In the genomic region with DNA sequence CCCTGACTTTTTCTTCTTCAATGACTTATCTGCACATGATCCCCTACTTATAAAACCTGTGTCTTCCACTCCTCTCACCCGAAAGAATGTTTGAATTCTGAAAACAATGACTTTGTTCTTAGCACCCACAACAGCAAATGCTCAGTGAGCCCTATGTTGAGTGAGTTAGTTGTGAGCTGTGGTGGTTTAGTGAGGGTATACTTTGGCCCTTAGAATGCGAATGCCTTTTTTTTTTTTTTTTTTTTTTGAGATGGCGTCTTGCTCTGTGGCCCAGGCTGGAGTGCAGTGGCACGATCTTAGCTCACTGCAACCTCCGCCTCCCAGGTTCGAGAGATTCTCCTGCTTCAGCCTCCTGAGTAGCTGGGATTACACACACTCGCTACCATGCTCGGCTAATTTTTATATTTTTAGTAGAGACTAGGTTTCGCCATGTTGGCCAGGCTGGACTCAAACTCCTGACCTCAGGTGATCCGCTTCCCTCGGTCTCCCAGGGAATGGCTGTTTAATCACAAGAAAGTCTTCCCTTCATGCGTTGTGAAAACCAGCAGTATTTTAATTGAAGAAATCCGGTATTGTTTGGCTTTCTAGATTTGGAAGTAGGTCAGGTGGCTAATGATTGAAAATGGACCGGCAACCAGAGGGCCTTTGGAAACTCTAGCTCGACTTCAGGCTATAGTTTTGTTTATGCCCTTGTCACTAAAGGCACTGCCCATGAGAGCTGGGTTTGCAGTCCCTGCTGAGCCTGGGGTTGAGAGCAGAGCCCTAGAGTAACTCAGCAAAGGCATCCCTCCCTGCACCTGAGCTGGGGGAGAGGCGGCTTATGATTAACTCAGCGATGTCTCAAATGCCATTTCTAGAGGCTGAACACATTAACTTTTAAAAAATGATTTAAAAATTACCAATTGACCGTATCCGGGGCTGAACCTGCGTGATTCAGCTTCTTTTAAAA, we compare ENCODE assay signal across 1 cellular context.
TF ChIP-seq lines count a peak whose summit lies in the region.

No MANE protein-coding gene starts in this region.

TF ChIP-seq in K562, 482 proteins besides CTCF, POLR2A, EP300 and RAD21:
- TF ChIP-seq CREBBP (IDR thresholded peaks at IDR 0.05; ENCODE audit: low read depth, low read length) (no peak), ARID2 (IDR thresholded peaks at IDR 0.05) (0 out of 2 replicates have a peak, but pooled peaks have one; percentile 13), CHCHD3 (CRISPR knock-in tag; IDR thresholded peaks at IDR 0.05) (0 out of 2 replicates have a peak, but pooled peaks have one; percentile 4)
